In genomic region chr17:82457071-82457789, GRCh38 we compare ENCODE assay signal across 8 cellular contexts. TPM values are rescaled to one million over a fixed set of nuclear protein-coding genes. Genes with fewer than 3 reads are reported as not detected.
DNase-seq lines count a peak whose midpoint lies in the region; ATAC-seq and TF ChIP-seq lines count a peak whose summit lies in the region.

No MANE protein-coding gene starts in this region.

- peak overlapping the region; percentile 97 to 99 (median 99) for H3K27ac Mint-ChIP-seq in CD14-positive monocyte

- peaks cover 0 to 6% (median 2%) of the 10 kb centered on the region in 7 donors for H3K9me3 Mint-ChIP-seq in CD14-positive monocyte

- peaks cover 0 to 1% (median 0%) of the 10 kb centered on the region in 3 donors for H3K27me3 Mint-ChIP-seq in CD14-positive monocyte (ENCODE audit: low read depth in 3 of 3)

- in situ Hi-C loops in HAP-1 (cut with MboI; ENCODE audit: low sequenced_read_pairs): no loop called here

- H3K36me3 Mint-ChIP-seq in CD14-positive monocyte: peaks cover 20 to 27% of the 10 kb centered on the region in 2 donors

- peaks cover 28% of the 10 kb centered on the region for H3K4me1 Mint-ChIP-seq in CD14-positive monocyte

- peak overlapping the region; percentile 97 for H3K4me2 ChIP-seq in MM.1S (ENCODE audit: low read depth, low read length)

- no peaks in the 10 kb centered on the region for H4K20me1 ChIP-seq in MM.1S (ENCODE audit: insufficient read depth, low read length)

- DNase-seq in CD14-positive monocyte (ENCODE audit: low spot score): no peak
- DNase-seq in MM.1S: peak; percentile 61
- DNase-seq in cardiac fibroblast (ENCODE audit: low read depth in 2 of 2): peak; percentile 5 to 53
- DNase-seq in midbrain (lab: John Stamatoyannopoulos, UW): peak; percentile 36
- DNase-seq in iPS-NIHi11 (ENCODE audit: low spot score): no peak
- DNase-seq in HAP-1 (ENCODE audit: low spot score in 2 of 2): no peak
- no peak for DNase-seq in NCI-H446 (lab: John Stamatoyannopoulos, UW)

- intact Hi-C loops in CD14-positive monocyte (cut with micrococcal nuclease): loop anchor here in 1 of 2 donors (10.0 kb wide), 3 partner anchors 162 to 422 kb away; partner anchors contain the start of genes DCXR, RAB40B and RAC3

- no peak for ATAC-seq in HG03196 (IDR thresholded peaks at IDR 0.05; ENCODE audit: unreplicated experiment)

- H3K27ac ChIP-seq in MM.1S (ENCODE audit: low read length): peak overlapping the region; percentile 100

- H3K9me3 ChIP-seq in MM.1S (replicated peaks; ENCODE audit: insufficient read depth, low read length): no peaks in the 10 kb centered on the region
- H3K9me3 ChIP-seq in HAP-1: no peaks in the 10 kb centered on the region; the same call in 1 of the 2 replicates

- H3K79me2 ChIP-seq in MM.1S (ENCODE audit: low read length): peaks cover 23% of the 10 kb centered on the region

- TF ChIP-seq CTCF in CD14-positive monocyte (IDR thresholded peaks at IDR 0.05) (no peak), MM.1S (IDR thresholded peaks at IDR 0.05; ENCODE audit: low read length) (no peak), cardiac fibroblast (IDR thresholded peaks at IDR 0.05; ENCODE audit: low read depth, low read length) (no peak)

- H2AFZ ChIP-seq in MM.1S (ENCODE audit: low read length): peak overlapping the region; percentile 40; the same call in 1 of the 2 replicates

- H3K4me3 Mint-ChIP-seq in CD14-positive monocyte: peak overlapping the region; percentile 88 to 93

- H3F3A ChIP-seq in MM.1S (ENCODE audit: insufficient read depth, low read length): peaks cover 23% of the 10 kb centered on the region

- H3K4me3 ChIP-seq in MM.1S (ENCODE audit: low read length): peak overlapping the region; percentile 90
- peak overlapping the region in 1 of 2 donors; percentile 89 for H3K4me3 ChIP-seq in cardiac fibroblast (replicated peaks in 1 of 2; ENCODE audit: low read depth in 2 of 2, low read length in 2 of 2)
- H3K4me3 ChIP-seq in HAP-1: no peak overlapping the region

- H3K4me1 ChIP-seq in MM.1S (ENCODE audit: low read length) (peaks cover 19% of the 10 kb centered on the region), HAP-1 (peaks cover 10% of the 10 kb centered on the region)

- H3K9ac ChIP-seq in MM.1S (ENCODE audit: low read length): peak overlapping the region; percentile 99

- H3K27me3 ChIP-seq in MM.1S (replicated peaks; ENCODE audit: insufficient read depth, low read length): no peaks in the 10 kb centered on the region
- H3K27me3 ChIP-seq in HAP-1 (ENCODE audit: low read depth): no peaks in the 10 kb centered on the region

- no peaks in the 10 kb centered on the region for H3K9me2 ChIP-seq in MM.1S (replicated peaks; ENCODE audit: insufficient read depth, low read length)

- H3K36me3 ChIP-seq in MM.1S (replicated peaks; ENCODE audit: insufficient read depth, low read length): no peaks in the 10 kb centered on the region
- H3K36me3 ChIP-seq in HAP-1 (replicated peaks): peaks cover 26% of the 10 kb centered on the region

RNA-seq across cellular contexts. Expression of gene NARF, which starts 1.3 kb away (rescaled TPM):
- polyA plus RNA-seq in CD14-positive monocyte: 100 to 1,000 TPM; 100 to 101 TPM

RNA-seq across cellular contexts. Expression of gene CYBC1, which starts 6.7 kb away (rescaled TPM):
- 100 to 1,000 TPM; 160 to 217 TPM for polyA plus RNA-seq in CD14-positive monocyte

RNA-seq across cellular contexts. Expression of gene OGFOD3, which starts 38.8 kb away (rescaled TPM):
- 10 to 100 TPM; 25.2 to 36.4 TPM for polyA plus RNA-seq in CD14-positive monocyte

RNA-seq across cellular contexts. Expression of gene HEXD, which starts 39.1 kb away (rescaled TPM):
- 10 to 100 TPM in 1 of 2 donors, 1 to 10 TPM in 1; 8.9 to 12.7 TPM for polyA plus RNA-seq in CD14-positive monocyte

Comparison
In these comparisons a context has a peak if more than half of its experiments do, and no peak if none do; other contexts are left out.
1. DNase-seq: peak in MM.1S (single experiment), cardiac fibroblast (2 of 2) and midbrain (single experiment); none in CD14-positive monocyte (single experiment), iPS-NIHi11 (single experiment), HAP-1 (0 of 2) and NCI-H446 (0 of 2).